Comparison of ENCODE assay signal across 8 cellular contexts in genomic region chr4:38160487-38161207, GRCh38.
DNase-seq lines count a peak whose midpoint lies in the region; ATAC-seq and TF ChIP-seq lines count a peak whose summit lies in the region.

No MANE protein-coding gene starts in this region.

- H3K9me2 ChIP-seq in neural cell (ENCODE audit: insufficient read depth, low read length), result no peaks in the 10 kb centered on the region

- no peak for TF ChIP-seq RAD21 in neural cell (conservative IDR thresholded peaks at IDR 0.05)

- no peaks in the 10 kb centered on the region for H4K20me1 ChIP-seq in neural cell (ENCODE audit: insufficient read depth)

- no peaks in the 10 kb centered on the region for H3F3A ChIP-seq in neural cell (ENCODE audit: insufficient read depth, low read length, poor library complexity, severe bottlenecking)

- H3K36me3 ChIP-seq in neural cell (ENCODE audit: insufficient read depth, low read length), result no peaks in the 10 kb centered on the region

- H3K27ac ChIP-seq in neural cell (ENCODE audit: low read length), result no peak overlapping the region

- TF ChIP-seq POLR2A in erythroblast (IDR thresholded peaks at IDR 0.05; ENCODE audit: low read length), result no peak

- ATAC-seq in HG02884 (IDR thresholded peaks at IDR 0.05; ENCODE audit: unreplicated experiment), result peak; percentile 96

- no peaks in the 10 kb centered on the region for H3K27me3 ChIP-seq in neural cell (ENCODE audit: insufficient read depth, low read depth, low read length)

- H2AFZ ChIP-seq in neural cell (ENCODE audit: low read depth, low read length), result no peak overlapping the region

- no peak for TF ChIP-seq CTCF in neural cell (IDR thresholded peaks at IDR 0.05; ENCODE audit: poor library complexity, severe bottlenecking)

- no peak overlapping the region for H3K9ac ChIP-seq in neural cell (ENCODE audit: low read length)

- H3K4me3 ChIP-seq in neural cell (ENCODE audit: low read length), result no peak overlapping the region

- no peaks in the 10 kb centered on the region for H3K9me3 ChIP-seq in neural cell (ENCODE audit: low read length)

- peak; percentile 36 for TF ChIP-seq EP300 in neural cell (conservative IDR thresholded peaks at IDR 0.05; ENCODE audit: poor library complexity, severe bottlenecking)

- DNase-seq in activated gamma-delta T cell treated with anti-CD3 and anti-CD28 coated beads, Interleukin-2, amount 50 U/mL, for 16 hours (ENCODE audit: low read depth), result peak; percentile 9
- DNase-seq in activated gamma-delta T cell treated with Interleukin-2 at 50 U/mL for 16 hours, result no peak
- DNase-seq in NCI-H146 treated with DMSO at 0.1 percent for 48 hours (lab: John Stamatoyannopoulos, UW; ENCODE audit: unreplicated experiment), result peak; percentile 90
- DNase-seq in activated CD4-positive, alpha-beta T cell treated with anti-CD3 and anti-CD28 coated beads for 48 hours, result peak; percentile 66
- DNase-seq in erythroblast (lab: John Stamatoyannopoulos, UW), result peak; percentile 41 to 59
- no peak for DNase-seq in hippocampal formation (lab: John Stamatoyannopoulos, UW)

- no peak overlapping the region for H3K4me2 ChIP-seq in neural cell (ENCODE audit: low read length)

- no peaks in the 10 kb centered on the region for H3K79me2 ChIP-seq in neural cell (replicated peaks; ENCODE audit: insufficient read depth, low read length)

TF ChIP-seq in neural cell, 6 proteins besides CTCF, POLR2A, EP300 and RAD21:
- TF ChIP-seq SMC3 (conservative IDR thresholded peaks at IDR 0.05; ENCODE audit: poor library complexity) (no peak), REST (IDR thresholded peaks at IDR 0.05; ENCODE audit: borderline replicate concordance) (no peak), EZH2 (IDR thresholded peaks at IDR 0.05; ENCODE audit: borderline replicate concordance, insufficient read depth, low read length, poor library complexity, severe bottlenecking) (no peak), MXI1 (conservative IDR thresholded peaks at IDR 0.05; ENCODE audit: poor library complexity, severe bottlenecking) (no peak), TAF1 (IDR thresholded peaks at IDR 0.05; ENCODE audit: low read depth) (no peak), POLR2AphosphoS5 (IDR thresholded peaks at IDR 0.05) (no peak)
TF ChIP-seq in neural cell: peak in this region for 0.

Comparison
In these comparisons a context has a peak if more than half of its experiments do, and no peak if none do; other contexts are left out.
1. DNase-seq: peak in activated gamma-delta T cell treated with anti-CD3 and anti-CD28 coated beads, Interleukin-2, amount 50 U/mL, for 16 hours (single experiment), NCI-H146 treated with DMSO at 0.1 percent for 48 hours (single experiment), activated CD4-positive, alpha-beta T cell treated with anti-CD3 and anti-CD28 coated beads for 48 hours (single experiment) and erythroblast (2 of 2); none in activated gamma-delta T cell treated with Interleukin-2 at 50 U/mL for 16 hours (single experiment) and hippocampal formation (0 of 2).